In the genomic region with DNA sequence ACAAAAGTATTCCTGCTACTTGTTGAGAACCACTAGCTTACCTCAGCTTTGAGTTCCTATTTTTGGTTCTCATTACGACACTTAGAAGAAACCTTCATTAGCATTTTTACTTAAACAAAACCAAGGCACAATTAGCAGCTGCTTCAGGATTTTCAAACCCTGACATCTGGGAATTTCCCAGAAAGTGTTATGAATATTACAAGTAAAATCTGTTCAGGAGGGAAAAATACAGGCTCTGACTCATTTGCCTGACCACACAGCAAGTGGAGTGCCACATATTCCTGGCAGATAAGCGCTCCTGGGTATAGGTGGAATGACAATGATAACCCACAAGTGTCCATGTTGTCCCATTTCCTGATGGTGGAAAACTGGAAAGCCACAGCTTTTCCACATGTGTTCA, we compare ENCODE assay signal across 1 cellular context.
TF ChIP-seq lines count a peak whose summit lies in the region.

No MANE protein-coding gene starts in this region.

TF ChIP-seq in GM12878, 131 proteins besides CTCF, POLR2A, EP300 and RAD21:
- TF ChIP-seq MYC (IDR thresholded peaks at IDR 0.05; ENCODE audit: insufficient read depth, insufficient read length, insufficient replicate concordance, low read length, severe bottlenecking) (no peak), NFYA (IDR thresholded peaks at IDR 0.05; ENCODE audit: borderline replicate concordance, low read depth, low read length) (no peak), MEF2A (IDR thresholded peaks at IDR 0.05; ENCODE audit: insufficient read depth, low read depth, low read length) (peak; percentile 82), MXI1 (IDR thresholded peaks at IDR 0.05; ENCODE audit: low read depth, low read length) (no peak), KAT2A (conservative IDR thresholded peaks at IDR 0.05; ENCODE audit: control insufficient read depth, low read depth, low read length) (no peak), IKZF2 (IDR thresholded peaks at IDR 0.05) (peak; percentile 54 to 61; a peak in 2 of 4 replicates), CBX5 (IDR thresholded peaks at IDR 0.05; ENCODE audit: low read depth) (no peak), FOXM1 (IDR thresholded peaks at IDR 0.05; ENCODE audit: low read depth, low read length) (peak; percentile 35; the same call in 1 of the 2 replicates), ATF7 (IDR thresholded peaks at IDR 0.05; ENCODE audit: low read depth) (peak; percentile 60), RELA (IDR thresholded peaks at IDR 0.05; ENCODE audit: borderline replicate concordance, partially characterized antibody) (peak; percentile 48), EED (IDR thresholded peaks at IDR 0.05; ENCODE audit: low read depth) (peak; percentile 78; the same call in 1 of the 2 replicates), NR2F1 (conservative IDR thresholded peaks at IDR 0.05) (no peak), JUNB (IDR thresholded peaks at IDR 0.05) (peak; percentile 25; the same call in 1 of the 2 replicates), MEF2B (IDR thresholded peaks at IDR 0.05; ENCODE audit: partially characterized antibody, poor library complexity, severe bottlenecking) (peak; percentile 25), WRNIP1 (IDR thresholded peaks at IDR 0.05; ENCODE audit: borderline replicate concordance, low read depth, low read length) (no peak), IKZF1 (conservative IDR thresholded peaks at IDR 0.05) (peak; percentile 72), SMARCA5 (IDR thresholded peaks at IDR 0.05) (no peak), MTA3 (IDR thresholded peaks at IDR 0.05; ENCODE audit: borderline replicate concordance, low read length) (no peak), ZBED1 (IDR thresholded peaks at IDR 0.05; ENCODE audit: borderline replicate concordance) (no peak), NFIC (IDR thresholded peaks at IDR 0.05; ENCODE audit: low read depth, low read length) (peak; percentile 41; the same call in 1 of the 2 replicates), MTA2 (IDR thresholded peaks at IDR 0.05; ENCODE audit: low read depth) (peak; percentile 48; the same call in 1 of the 2 replicates), SPI1 (IDR thresholded peaks at IDR 0.05; ENCODE audit: borderline replicate concordance, insufficient read depth, low read depth, low read length) (no peak), RUNX3 (IDR thresholded peaks at IDR 0.05; ENCODE audit: low read length) (peak; percentile 59), ZNF217 (IDR thresholded peaks at IDR 0.05) (no peak)
- TF ChIP-seq, protein P1, sequence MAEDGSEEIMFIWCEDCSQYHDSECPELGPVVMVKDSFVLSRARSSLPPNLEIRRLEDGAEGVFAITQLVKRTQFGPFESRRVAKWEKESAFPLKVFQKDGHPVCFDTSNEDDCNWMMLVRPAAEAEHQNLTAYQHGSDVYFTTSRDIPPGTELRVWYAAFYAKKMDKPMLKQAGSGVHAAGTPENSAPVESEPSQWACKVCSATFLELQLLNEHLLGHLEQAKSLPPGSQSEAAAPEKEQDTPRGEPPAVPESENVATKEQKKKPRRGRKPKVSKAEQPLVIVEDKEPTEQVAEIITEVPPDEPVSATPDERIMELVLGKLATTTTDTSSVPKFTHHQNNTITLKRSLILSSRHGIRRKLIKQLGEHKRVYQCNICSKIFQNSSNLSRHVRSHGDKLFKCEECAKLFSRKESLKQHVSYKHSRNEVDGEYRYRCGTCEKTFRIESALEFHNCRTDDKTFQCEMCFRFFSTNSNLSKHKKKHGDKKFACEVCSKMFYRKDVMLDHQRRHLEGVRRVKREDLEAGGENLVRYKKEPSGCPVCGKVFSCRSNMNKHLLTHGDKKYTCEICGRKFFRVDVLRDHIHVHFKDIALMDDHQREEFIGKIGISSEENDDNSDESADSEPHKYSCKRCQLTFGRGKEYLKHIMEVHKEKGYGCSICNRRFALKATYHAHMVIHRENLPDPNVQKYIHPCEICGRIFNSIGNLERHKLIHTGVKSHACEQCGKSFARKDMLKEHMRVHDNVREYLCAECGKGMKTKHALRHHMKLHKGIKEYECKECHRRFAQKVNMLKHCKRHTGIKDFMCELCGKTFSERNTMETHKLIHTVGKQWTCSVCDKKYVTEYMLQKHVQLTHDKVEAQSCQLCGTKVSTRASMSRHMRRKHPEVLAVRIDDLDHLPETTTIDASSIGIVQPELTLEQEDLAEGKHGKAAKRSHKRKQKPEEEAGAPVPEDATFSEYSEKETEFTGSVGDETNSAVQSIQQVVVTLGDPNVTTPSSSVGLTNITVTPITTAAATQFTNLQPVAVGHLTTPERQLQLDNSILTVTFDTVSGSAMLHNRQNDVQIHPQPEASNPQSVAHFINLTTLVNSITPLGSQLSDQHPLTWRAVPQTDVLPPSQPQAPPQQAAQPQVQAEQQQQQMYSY (CRISPR knock-in tag; IDR thresholded peaks at IDR 0.05), result no peak
- TF ChIP-seq, protein P2, sequence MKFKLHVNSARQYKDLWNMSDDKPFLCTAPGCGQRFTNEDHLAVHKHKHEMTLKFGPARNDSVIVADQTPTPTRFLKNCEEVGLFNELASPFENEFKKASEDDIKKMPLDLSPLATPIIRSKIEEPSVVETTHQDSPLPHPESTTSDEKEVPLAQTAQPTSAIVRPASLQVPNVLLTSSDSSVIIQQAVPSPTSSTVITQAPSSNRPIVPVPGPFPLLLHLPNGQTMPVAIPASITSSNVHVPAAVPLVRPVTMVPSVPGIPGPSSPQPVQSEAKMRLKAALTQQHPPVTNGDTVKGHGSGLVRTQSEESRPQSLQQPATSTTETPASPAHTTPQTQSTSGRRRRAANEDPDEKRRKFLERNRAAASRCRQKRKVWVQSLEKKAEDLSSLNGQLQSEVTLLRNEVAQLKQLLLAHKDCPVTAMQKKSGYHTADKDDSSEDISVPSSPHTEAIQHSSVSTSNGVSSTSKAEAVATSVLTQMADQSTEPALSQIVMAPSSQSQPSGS (IDR thresholded peaks at IDR 0.05; ENCODE audit: low read length), result peak; percentile 65
- TF ChIP-seq, protein P3, sequence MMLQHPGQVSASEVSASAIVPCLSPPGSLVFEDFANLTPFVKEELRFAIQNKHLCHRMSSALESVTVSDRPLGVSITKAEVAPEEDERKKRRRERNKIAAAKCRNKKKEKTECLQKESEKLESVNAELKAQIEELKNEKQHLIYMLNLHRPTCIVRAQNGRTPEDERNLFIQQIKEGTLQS (IDR thresholded peaks at IDR 0.05; ENCODE audit: borderline replicate concordance, extremely low read depth, low read depth, low read length), result no peak
- TF ChIP-seq, protein P4, sequence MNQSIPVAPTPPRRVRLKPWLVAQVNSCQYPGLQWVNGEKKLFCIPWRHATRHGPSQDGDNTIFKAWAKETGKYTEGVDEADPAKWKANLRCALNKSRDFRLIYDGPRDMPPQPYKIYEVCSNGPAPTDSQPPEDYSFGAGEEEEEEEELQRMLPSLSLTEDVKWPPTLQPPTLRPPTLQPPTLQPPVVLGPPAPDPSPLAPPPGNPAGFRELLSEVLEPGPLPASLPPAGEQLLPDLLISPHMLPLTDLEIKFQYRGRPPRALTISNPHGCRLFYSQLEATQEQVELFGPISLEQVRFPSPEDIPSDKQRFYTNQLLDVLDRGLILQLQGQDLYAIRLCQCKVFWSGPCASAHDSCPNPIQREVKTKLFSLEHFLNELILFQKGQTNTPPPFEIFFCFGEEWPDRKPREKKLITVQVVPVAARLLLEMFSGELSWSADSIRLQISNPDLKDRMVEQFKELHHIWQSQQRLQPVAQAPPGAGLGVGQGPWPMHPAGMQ (IDR thresholded peaks at IDR 0.05; ENCODE audit: borderline replicate concordance), result no peak
